In the genomic region with DNA sequence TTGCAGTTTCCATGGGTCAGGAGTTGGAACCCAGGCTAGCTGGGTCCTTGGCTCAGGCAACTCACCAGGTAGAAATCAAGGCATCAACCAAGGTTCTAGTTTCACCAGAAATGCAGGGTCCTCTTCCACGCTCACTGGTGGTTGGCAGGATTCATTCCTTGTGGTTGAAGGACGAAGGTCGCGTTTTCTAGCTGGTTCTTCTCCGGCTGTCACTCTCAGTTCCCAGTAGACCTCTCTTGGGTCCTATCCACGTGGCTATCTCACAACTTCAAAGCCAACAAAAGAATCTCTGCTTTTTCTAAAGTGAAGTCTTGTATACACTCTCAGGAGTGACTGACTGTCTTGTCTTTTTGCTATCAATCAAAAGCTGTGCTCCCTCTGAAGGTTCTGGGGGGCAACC, we compare ENCODE assay signal across 13 cellular contexts.
"Had no signal": no experiment of that assay in that cellular context is flagged by ENCODE, and none has a peak within 500 bp of the region (broad histone marks: within the 10 kb centered on the region; RNA-seq: fewer than 3 reads in every experiment).

No MANE protein-coding gene starts in this region.

- H3K27ac ChIP-seq: colonic mucosa, epithelial cell of prostate, heart left ventricle, right lobe of liver had no signal

- DNase-seq: activated CD4-positive, alpha-beta T cell treated with anti-CD3 and anti-CD28 coated beads, Interleukin-2, amount 50 U/mL, for 1 hour; activated CD4-positive, CD25-positive, alpha-beta regulatory T cell; activated effector memory CD4-positive, alpha-beta T cell treated with Interleukin-2 at 50 U/mL for 16 hours; colonic mucosa; effector memory CD4-positive, alpha-beta T cell; foreskin melanocyte; heart left ventricle; right lobe of liver had no signal

- ATAC-seq: activated naive CD4-positive, alpha-beta T cell treated with anti-CD3 and anti-CD28 coated beads, Interleukin-2, amount 50 U/mL, for 72 hours; heart left ventricle; right lobe of liver had no signal

- H3K9me3 Mint-ChIP-seq: activated naive CD4-positive, alpha-beta T cell treated with anti-CD3 and anti-CD28 coated beads, Interleukin-2, amount 50 U/mL, for 72 hours; neural crest cell; T-helper 2 cell treated with Interferon-gamma antibody and Interleukin-4, amounts not matched to agents 5 μg/mL and 100 μg/mL, for 36 hours had no signal

- H3K4me2 ChIP-seq: smooth muscle cell had no signal

- H3K4me3 ChIP-seq: colonic mucosa, heart left ventricle, right lobe of liver, smooth muscle cell had no signal

- H3K27ac Mint-ChIP-seq: T-helper 2 cell treated with Interferon-gamma antibody and Interleukin-4, amounts not matched to agents 5 μg/mL and 100 μg/mL, for 36 hours had no signal

- H3K36me3 Mint-ChIP-seq: activated naive CD4-positive, alpha-beta T cell treated with anti-CD3 and anti-CD28 coated beads, Interleukin-2, amount 50 U/mL, for 72 hours had no signal

- H3K9me3 ChIP-seq: colonic mucosa, heart left ventricle, right lobe of liver had no signal

- H3K4me1 ChIP-seq: colonic mucosa, right lobe of liver had no signal

- H3K4me3 Mint-ChIP-seq: neural crest cell; T-helper 2 cell treated with Interferon-gamma antibody and Interleukin-4, amounts not matched to agents 5 μg/mL and 100 μg/mL, for 36 hours had no signal

- H3K27me3 ChIP-seq: colonic mucosa, heart left ventricle, right lobe of liver had no signal
